In genomic region chr2:200787351-200788128, GRCh38 we compare ENCODE assay signal across 9 cellular contexts. TPM values are rescaled to one million over a fixed set of nuclear protein-coding genes. Genes with fewer than 3 reads are reported as not detected.
DNase-seq lines count a peak whose midpoint lies in the region; ATAC-seq and TF ChIP-seq lines count a peak whose summit lies in the region.
"Had no signal": no experiment of that assay in that cellular context is flagged by ENCODE, and none has a peak within 500 bp of the region (broad histone marks: within the 10 kb centered on the region; RNA-seq: fewer than 3 reads in every experiment).

No MANE protein-coding gene starts in this region.

- no peaks in the 10 kb centered on the region for H3K9me3 Mint-ChIP-seq in GM23338

- peaks cover 17% of the 10 kb centered on the region for H3K4me1 Mint-ChIP-seq in GM23338

- no peaks in the 10 kb centered on the region for H3K36me3 Mint-ChIP-seq in GM23338 (ENCODE audit: low read depth)

- no peak overlapping the region for H3K4me3 Mint-ChIP-seq in GM23338

- H3K9me3 ChIP-seq in endocrine pancreas (ENCODE audit: control insufficient read depth, low read length) = no peaks in the 10 kb centered on the region
- no peaks in the 10 kb centered on the region for H3K9me3 ChIP-seq in spleen

- no peaks in the 10 kb centered on the region for H3K9me2 ChIP-seq in GM23338 (ENCODE audit: insufficient read depth)

- no peak for TF ChIP-seq CTCF in GM23338 (conservative IDR thresholded peaks at IDR 0.05; ENCODE audit: low read depth in 2 of 2)
- TF ChIP-seq CTCF in spleen (IDR thresholded peaks at IDR 0.05 in 8 of 11, conservative IDR thresholded peaks at IDR 0.05 in 3 of 11) = no peak

- H3K27ac Mint-ChIP-seq in GM23338 = 0 out of 2 replicates have a peak overlapping the region, but pooled peaks have one; percentile 3

- TF ChIP-seq POLR2A in spleen (IDR thresholded peaks at IDR 0.05) = no peak

- no peaks in the 10 kb centered on the region for H3K27me3 ChIP-seq in GM23338 (ENCODE audit: insufficient read depth)
- H3K27me3 ChIP-seq in endocrine pancreas (ENCODE audit: control insufficient read depth, insufficient read depth, low read length) = no peaks in the 10 kb centered on the region
- H3K27me3 ChIP-seq in spleen (replicated peaks in 1 of 7) = no peaks in the 10 kb centered on the region

- no peak overlapping the region for H3K9ac ChIP-seq in endocrine pancreas (ENCODE audit: control insufficient read depth, insufficient read depth, low read length)

- DNase-seq in GM23338 (ENCODE audit: low spot score) (no peak), NCI-H69 (lab: John Stamatoyannopoulos, UW) (peak; percentile 2), renal cortical epithelial cell (ENCODE audit: low read depth) (peak; percentile 93), spleen (no peak)
- DNase-seq: NCI-H187 treated with DMSO at 0.1 percent for 48 hours had no signal

- H3F3A ChIP-seq in GM23338 (replicated peaks; ENCODE audit: low read depth) = no peaks in the 10 kb centered on the region

- intact Hi-C loops in spleen (cut with DNase I; ENCODE audit: low total_unique reads) = no loop called here

- 87 to 94% (median 89%) methylated on average over 16 of the region's 16 CpGs for WGBS in spleen, 5 donors

- no peaks in the 10 kb centered on the region for H3K27me3 Mint-ChIP-seq in GM23338 (ENCODE audit: insufficient read depth, low read depth, poor library complexity)

- no peaks in the 10 kb centered on the region for H4K20me1 ChIP-seq in GM23338 (replicated peaks; ENCODE audit: insufficient read depth)

- H3K4me1 ChIP-seq in GM23338 (ENCODE audit: insufficient read depth) = peaks cover 5% of the 10 kb centered on the region; the same call in 1 of the 2 replicates
- peaks cover 13% of the 10 kb centered on the region for H3K4me1 ChIP-seq in endocrine pancreas (ENCODE audit: control insufficient read depth, insufficient read depth, low read length)
- no peaks in the 10 kb centered on the region for H3K4me1 ChIP-seq in spleen

- H3K4me3 ChIP-seq in GM23338 (no peak overlapping the region), endocrine pancreas (ENCODE audit: control insufficient read depth, insufficient read depth, low read length) (peak overlapping the region; percentile 38), spleen (no peak overlapping the region)

- H3K79me2 ChIP-seq in GM23338 (replicated peaks; ENCODE audit: insufficient read depth) = no peaks in the 10 kb centered on the region

- no peak overlapping the region for H3K4me2 ChIP-seq in GM23338

- no peak for ATAC-seq in GM23338
- no peak for ATAC-seq in GM18867 (IDR thresholded peaks at IDR 0.05; ENCODE audit: unreplicated experiment)
- ATAC-seq in GM18502 (IDR thresholded peaks at IDR 0.05; ENCODE audit: poor library complexity, unreplicated experiment) = no peak
- ATAC-seq in HG02885 (IDR thresholded peaks at IDR 0.05; ENCODE audit: poor library complexity, unreplicated experiment) = no peak

- H3K36me3 ChIP-seq in GM23338 (ENCODE audit: insufficient read depth) (no peaks in the 10 kb centered on the region), endocrine pancreas (ENCODE audit: control insufficient read depth, insufficient read depth, low read length) (no peaks in the 10 kb centered on the region), spleen (no peaks in the 10 kb centered on the region)

- H2AFZ ChIP-seq in GM23338 = peak overlapping the region; percentile 88

- H3K27ac ChIP-seq in GM23338 (ENCODE audit: low read depth) (no peak overlapping the region), spleen (no peak overlapping the region)

TF ChIP-seq in GM23338, 12 proteins besides CTCF, POLR2A, EP300 and RAD21:
- TF ChIP-seq STAT1 (IDR thresholded peaks at IDR 0.05; ENCODE audit: unreplicated experiment) (no peak), POLR2AphosphoS5 (IDR thresholded peaks at IDR 0.05; ENCODE audit: low read depth) (no peak), NANOG (IDR thresholded peaks at IDR 0.05; ENCODE audit: borderline replicate concordance) (no peak), CREB1 (CRISPR knock-in tag; IDR thresholded peaks at IDR 0.05; ENCODE audit: low read depth) (no peak), REST (IDR thresholded peaks at IDR 0.05; ENCODE audit: unreplicated experiment) (no peak)
TF ChIP-seq in GM23338: peak in this region for 0.

RNA-seq across cellular contexts. Expression of gene BZW1, which starts 24.2 kb away (rescaled TPM):
- total RNA-seq in GM23338 (2014; rRNA removed; shearing (Covaris generic)) = 265 and 323 TPM in 2 replicates
- polyA plus RNA-seq in GM23338 (2016; fragmentation: Nextera tagmentation; extraction: Ambion mirVana) (105 and 118 TPM in 2 replicates), spleen (10 to 100 TPM; 25.9 to 48.4 (median 39.9) TPM)
- total RNA-seq in renal cortical epithelial cell (398 and 823 TPM in 2 replicates), spleen (100 to 1,000 TPM in 6 of 7 donors, 10 to 100 TPM in 1; 94.4 to 151 (median 138) TPM)

Comparison
In these comparisons a context has a peak if more than half of its experiments do, and no peak if none do; other contexts are left out.
1. DNase-seq: peak in NCI-H69 (single experiment) and renal cortical epithelial cell (single experiment); none in GM23338 (single experiment) and spleen (single experiment).